In the genomic region with DNA sequence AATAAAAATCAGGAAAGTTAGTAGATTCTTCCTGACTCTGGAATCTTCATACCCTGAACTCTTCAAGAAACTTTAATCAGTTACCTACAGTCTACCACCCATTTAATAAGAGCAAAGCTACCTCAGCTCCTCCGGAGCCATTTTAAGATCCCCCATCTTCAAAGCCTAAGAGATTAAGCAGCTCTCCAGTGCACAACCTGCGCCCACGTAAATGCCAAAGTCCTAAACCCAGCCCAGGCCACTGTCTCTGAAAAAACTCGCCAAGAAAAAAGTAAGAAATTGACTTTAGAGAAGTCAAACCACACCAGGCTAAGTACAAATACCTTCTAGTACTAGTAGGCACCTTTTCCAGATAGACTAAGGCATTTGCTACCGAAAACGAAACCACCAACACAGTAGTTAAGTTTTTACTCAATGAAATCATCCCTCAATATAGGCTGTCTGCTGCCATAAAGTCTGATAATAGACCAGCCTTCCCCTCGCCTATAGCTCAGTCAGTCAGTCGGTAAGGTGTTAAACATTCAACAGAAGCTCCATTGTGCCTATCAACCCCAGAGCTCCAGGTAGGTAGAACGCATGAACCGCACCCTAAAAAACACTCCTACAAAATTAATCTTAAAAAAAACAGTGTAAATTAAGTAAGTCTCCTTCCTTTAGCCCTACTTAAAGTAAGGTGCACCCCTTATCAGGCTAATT, we compare ENCODE assay signal across 8 cellular contexts.
DNase-seq lines count a peak whose midpoint lies in the region; ATAC-seq and TF ChIP-seq lines count a peak whose summit lies in the region.
"Not testable (repeated sequence)": the region's sequence is repeated elsewhere in the genome, so short reads cannot be mapped to it uniquely, and the experiment has no call there.

No MANE protein-coding gene starts in this region.

- intact Hi-C loops in breast epithelium (cut with DNase I; ENCODE audit: low total_unique reads); mucosa of descending colon (cut with DNase I, micrococcal nuclease); transverse colon (cut with DNase I; ENCODE audit: low total_unique reads): not testable (repeated sequence)

- not testable (repeated sequence) for H3K9ac ChIP-seq in HUES48 (ENCODE audit: low read depth, low read length); parathyroid adenoma
- H3K9ac ChIP-seq in endodermal cell (ENCODE audit: extremely low read depth, low read length, poor library complexity, severe bottlenecking), result peak overlapping the region; percentile 26

- H3K27ac ChIP-seq in HUES48 (ENCODE audit: low read depth, low read length), result peak overlapping the region; percentile 59
- H3K27ac ChIP-seq in breast epithelium, result peak overlapping the region in 1 of 2 donors; percentile 52
- H3K27ac ChIP-seq in endodermal cell (ENCODE audit: low read depth, low read length), result not testable (repeated sequence)
- peak overlapping the region; percentile 94 for H3K27ac ChIP-seq in parathyroid adenoma
- peak overlapping the region; percentile 62 to 81 (median 68) for H3K27ac ChIP-seq in transverse colon

- not testable (repeated sequence) for H3K27ac Mint-ChIP-seq in endodermal cell

- H3K79me2 ChIP-seq in parathyroid adenoma, result not testable (repeated sequence)

- H3K36me3 Mint-ChIP-seq in endodermal cell (ENCODE audit: low read depth), result peaks cover 26% of the 10 kb centered on the region

- H3K36me3 ChIP-seq in HUES48 (ENCODE audit: control insufficient read depth, insufficient read depth, low read length); breast epithelium; mucosa of descending colon (ENCODE audit: low read depth); parathyroid adenoma (ENCODE audit: control insufficient read depth, insufficient read depth, low read length); transverse colon: not testable (repeated sequence)
- H3K36me3 ChIP-seq in endodermal cell (ENCODE audit: control insufficient read depth, insufficient read depth, low read length), result peaks cover 11% of the 10 kb centered on the region

- 77 to 88% methylated on average over 6 to 9 of the region's 10 CpGs for WGBS in endodermal cell (ENCODE audit: insufficient coverage in 1 of 2, insufficient read length in 1 of 2), 2 experiments
- 23 to 49% methylated on average over 7 to 10 of the region's 10 CpGs for WGBS in transverse colon (ENCODE audit: low coverage in 1 of 2), 2 donors

- not testable (repeated sequence) for H3K27me3 ChIP-seq in HUES48 (ENCODE audit: control insufficient read depth, insufficient read depth, low read length); breast epithelium; endodermal cell (ENCODE audit: control insufficient read depth, insufficient read depth, low read length, poor library complexity, severe bottlenecking); parathyroid adenoma (ENCODE audit: control insufficient read depth, insufficient read depth, low read length); transverse colon

- not testable (repeated sequence) for H3K9me3 ChIP-seq in HUES48 (ENCODE audit: control insufficient read depth, insufficient read depth, low read length); breast epithelium; mucosa of descending colon; parathyroid adenoma (ENCODE audit: control insufficient read depth, low read length); transverse colon
- H3K9me3 ChIP-seq in endodermal cell (ENCODE audit: control insufficient read depth, low read length), result peaks cover 14% of the 10 kb centered on the region

- peaks cover 27% of the 10 kb centered on the region for H3K4me1 Mint-ChIP-seq in endodermal cell

- H3K4me2 ChIP-seq in parathyroid adenoma (ENCODE audit: low read length), result not testable (repeated sequence)

- H3K4me3 Mint-ChIP-seq in endodermal cell, result not testable (repeated sequence)

- not testable (repeated sequence) for H3K4me3 ChIP-seq in HUES48 (ENCODE audit: low read depth, low read length); endodermal cell (ENCODE audit: low read length); mucosa of descending colon; parathyroid adenoma (ENCODE audit: low read depth, low read length)
- H3K4me3 ChIP-seq in breast epithelium (peak overlapping the region in 2 of 3 donors; percentile 28 to 44), transverse colon (peak overlapping the region in 3 of 4 donors; percentile 13 to 40 (median 18))

- not testable (repeated sequence) for H3K4me1 ChIP-seq in HUES48 (ENCODE audit: control insufficient read depth, insufficient read depth, low read length); breast epithelium; endodermal cell (ENCODE audit: control insufficient read depth, insufficient read depth, low read length); mucosa of descending colon (ENCODE audit: low read depth)
- H3K4me1 ChIP-seq in parathyroid adenoma (peaks cover 26% of the 10 kb centered on the region), transverse colon (peaks cover 0 to 15% (median 6%) of the 10 kb centered on the region in 4 donors)

- DNase-seq in OCI-M1 (lab: John Stamatoyannopoulos, UW), result peak; percentile 87
- DNase-seq in activated T-cell treated with anti-CD3 and anti-CD28 coated beads, Interleukin-2, amount 50 U/mL, for 1 hour, result peak; percentile 23
- not testable (repeated sequence) for DNase-seq in breast epithelium (ENCODE audit: low spot score in 2 of 2); endodermal cell; transverse colon
- peak in 2 of 3 donors; percentile 20 to 24 for DNase-seq in mucosa of descending colon

- not testable (repeated sequence) for TF ChIP-seq CTCF in breast epithelium (IDR thresholded peaks at IDR 0.05); endodermal cell (conservative IDR thresholded peaks at IDR 0.05); mucosa of descending colon (IDR thresholded peaks at IDR 0.05); parathyroid adenoma (IDR thresholded peaks at IDR 0.05); transverse colon (IDR thresholded peaks at IDR 0.05)

- H2AFZ ChIP-seq in parathyroid adenoma, result not testable (repeated sequence)

- ATAC-seq in mucosa of descending colon, result not testable (repeated sequence)

- not testable (repeated sequence) for TF ChIP-seq POLR2A in breast epithelium (IDR thresholded peaks at IDR 0.05); transverse colon (IDR thresholded peaks at IDR 0.05)

- TF ChIP-seq EP300 in transverse colon (IDR thresholded peaks at IDR 0.05; ENCODE audit: low read depth), result not testable (repeated sequence)

- H3K9me3 Mint-ChIP-seq in endodermal cell, result peaks cover 53% of the 10 kb centered on the region

- in situ Hi-C loops in transverse colon (cut with MboI; ENCODE audit: low pct_ligation_motif_present in 1 of 4, low pct_unique_long_range_greater_than_20kb in 1 of 4, low sequenced_read_pairs in 3 of 4), result not testable (repeated sequence)

- not testable (repeated sequence) for H3K27me3 Mint-ChIP-seq in endodermal cell (ENCODE audit: insufficient read depth)
